In the genomic region with DNA sequence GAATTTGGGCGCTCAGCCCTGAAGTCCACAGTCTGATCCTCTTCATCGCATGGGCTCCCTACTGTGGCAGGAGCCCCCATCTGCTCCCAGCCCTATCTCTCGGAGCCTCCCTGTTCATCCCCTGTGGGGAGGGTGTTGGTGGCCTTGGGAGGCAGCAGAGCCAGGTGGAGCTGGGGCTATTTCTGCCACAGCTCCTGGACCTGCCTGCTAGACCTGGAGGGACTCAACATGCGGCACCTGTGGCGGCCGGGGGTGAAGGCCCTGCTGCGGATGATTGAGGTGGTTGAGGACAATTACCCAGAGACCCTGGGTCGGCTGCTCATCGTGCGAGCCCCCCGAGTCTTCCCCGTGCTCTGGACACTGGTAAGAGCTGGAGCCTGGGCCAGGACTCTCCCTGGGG, we compare ENCODE assay signal across 29 cellular contexts. TPM values are rescaled to one million over a fixed set of nuclear protein-coding genes. Genes with fewer than 3 reads are reported as not detected.
"Had no signal": no experiment of that assay in that cellular context is flagged by ENCODE, and none has a peak within 500 bp of the region (broad histone marks: within the 10 kb centered on the region; RNA-seq: fewer than 3 reads in every experiment).

No MANE protein-coding gene starts in this region.

- ATAC-seq: activated CD4-positive, CD25-positive, alpha-beta regulatory T cell treated with anti-CD3 and anti-CD28 coated beads, Interleukin-2, amount 50 U/mL, for 24 hours; activated naive CD8-positive, alpha-beta T cell treated with anti-CD3 and anti-CD28 coated beads, Interleukin-2, amount 50 U/mL, for 24 hours; gastroesophageal sphincter; pancreas; stimulated activated naive CD8-positive, alpha-beta T cell treated with anti-CD3 and anti-CD28 coated beads, Interleukin-15, Interleukin-2, amounts not matched to agents 100 U/mL and 50 U/mL, for 24 hours; T-helper 17 cell had no signal

- H3K4me2 ChIP-seq: SK-N-SH had no signal

- H3K27ac ChIP-seq: gastroesophageal sphincter, pancreas, prostate gland, upper lobe of left lung, vagina, WERI-Rb-1 had no signal

- H3K4me1 Mint-ChIP-seq: activated naive CD4-positive, alpha-beta T cell treated with anti-CD3 and anti-CD28 coated beads, Interleukin-2, amount 10 ng/mL, durations not matched to agents 7 days and 5 days; activated naive CD8-positive, alpha-beta T cell treated with anti-CD3 and anti-CD28 coated beads, Interleukin-2, amount 50 U/mL, for 24 hours; mesothelial cell of epicardium; naive B cell had no signal

- H3K4me3 Mint-ChIP-seq: activated naive CD4-positive, alpha-beta T cell treated with anti-CD3 and anti-CD28 coated beads, Interleukin-2, amount 10 ng/mL, durations not matched to agents 7 days and 5 days; activated naive CD8-positive, alpha-beta T cell treated with anti-CD3 and anti-CD28 coated beads, Interleukin-2, amount 50 U/mL, for 24 hours; mesothelial cell of epicardium; naive B cell; nephron progenitor cell; T-helper 17 cell had no signal

- H3K27me3 ChIP-seq: pancreas, upper lobe of left lung, vagina had no signal

- H3K36me3 Mint-ChIP-seq: activated naive CD4-positive, alpha-beta T cell treated with anti-CD3 and anti-CD28 coated beads, Interleukin-2, amount 10 ng/mL, durations not matched to agents 7 days and 5 days; mesothelial cell of epicardium; naive B cell had no signal

- H3K9me3 Mint-ChIP-seq: activated naive CD4-positive, alpha-beta T cell treated with anti-CD3 and anti-CD28 coated beads, Interleukin-2, amount 10 ng/mL, durations not matched to agents 7 days and 5 days; activated naive CD8-positive, alpha-beta T cell treated with anti-CD3 and anti-CD28 coated beads, Interleukin-2, amount 50 U/mL, for 24 hours; mesothelial cell of epicardium; naive B cell; nephron progenitor cell had no signal

- H3K4me1 ChIP-seq: gastroesophageal sphincter, pancreas, prostate gland, upper lobe of left lung, vagina had no signal

- H3K4me3 ChIP-seq: gastroesophageal sphincter, pancreas, prostate gland, upper lobe of left lung, vagina had no signal

- FAIRE-seq: bronchial epithelial cell, endothelial cell of umbilical vein, pancreas had no signal

- H3K9ac ChIP-seq: SK-N-SH had no signal

- H3K27ac Mint-ChIP-seq: activated naive CD4-positive, alpha-beta T cell treated with anti-CD3 and anti-CD28 coated beads, Interleukin-2, amount 10 ng/mL, durations not matched to agents 7 days and 5 days; activated naive CD8-positive, alpha-beta T cell treated with anti-CD3 and anti-CD28 coated beads, Interleukin-2, amount 50 U/mL, for 24 hours; mesothelial cell of epicardium; naive B cell; nephron progenitor cell; T-helper 17 cell had no signal

- H3K9me3 ChIP-seq: gastroesophageal sphincter, pancreas, prostate gland, SK-N-SH, upper lobe of left lung, vagina had no signal

- H3K36me3 ChIP-seq: gastroesophageal sphincter, pancreas, prostate gland, upper lobe of left lung, vagina, WERI-Rb-1 had no signal

- DNase-seq: activated CD4-positive, alpha-beta T cell treated with anti-CD3 and anti-CD28 coated beads for 48 hours; activated CD4-positive, alpha-beta T cell treated with anti-CD3 and anti-CD28 coated beads, Interleukin-2, amount 50 U/mL, for 48 hours; activated CD8-positive, alpha-beta memory T cell treated with anti-CD3 and anti-CD28 coated beads, Interleukin-2, amount 50 U/mL, for 4 hours; activated gamma-delta T cell; activated naive CD4-positive, alpha-beta T cell treated with anti-CD3 and anti-CD28 coated beads, Interleukin-2, amount 10 ng/mL, durations not matched to agents 7 days and 5 days; activated naive CD8-positive, alpha-beta T cell treated with anti-CD3 and anti-CD28 coated beads, Interleukin-2, amount 50 U/mL, for 24 hours; activated T-cell treated with anti-CD3 and anti-CD28 coated beads, Interleukin-2, amount 50 U/mL, for 1 hour; amygdala; cortex of kidney; hypothalamus; naive B cell; nephron progenitor cell; pancreas; SK-N-SH; stimulated activated CD4-positive, alpha-beta T cell treated with anti-CD3 and anti-CD28 coated beads, Interleukin-2, amount 100 ng/mL, for 48 hours; stimulated activated naive CD8-positive, alpha-beta T cell treated with anti-CD3 and anti-CD28 coated beads, Interleukin-15, Interleukin-2, amounts not matched to agents 100 U/mL and 50 U/mL, for 24 hours; SW 1271; T-helper 17 cell; T1000; upper lobe of left lung; WERI-Rb-1 had no signal

RNA-seq across cellular contexts. Expression of gene SEC14L5, which starts 45.1 kb away (rescaled TPM):
- total RNA-seq: activated CD8-positive, alpha-beta memory T cell treated with anti-CD3 and anti-CD28 coated beads for 36 hours; endothelial cell of umbilical vein had no signal
- polyA plus RNA-seq: endothelial cell of umbilical vein had no signal
